ENCODE assay signal across 21 cellular contexts in the genomic region with DNA sequence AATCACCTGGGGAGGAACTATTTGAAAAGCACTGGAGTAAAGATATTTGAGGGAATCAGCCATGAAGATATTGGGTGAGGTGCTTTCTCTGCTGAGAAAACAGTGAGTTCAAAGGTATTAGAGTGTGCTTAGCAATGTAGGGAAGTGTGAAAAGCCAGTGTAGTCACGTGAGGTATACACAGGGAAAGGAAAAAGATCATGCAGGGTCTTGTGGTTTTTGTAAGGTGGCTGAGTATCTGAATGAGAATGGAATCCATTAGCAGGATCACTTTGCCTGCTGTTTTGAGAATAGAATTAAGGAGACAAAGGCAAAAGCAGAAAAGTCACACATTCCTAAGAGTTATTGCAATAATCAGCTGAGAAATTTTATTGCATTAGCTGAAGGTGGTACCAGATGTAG.
DNase-seq lines count a peak whose midpoint lies in the region; ATAC-seq and TF ChIP-seq lines count a peak whose summit lies in the region.
"Had no signal": no experiment of that assay in that cellular context is flagged by ENCODE, and none has a peak within 500 bp of the region (broad histone marks: within the 10 kb centered on the region; RNA-seq: fewer than 3 reads in every experiment).

No MANE protein-coding gene starts in this region.

- H3K9me3 ChIP-seq in neuronal stem cell (replicated peaks in 1 of 2; ENCODE audit: control insufficient read depth in 2 of 2, insufficient read depth in 1 of 2, low read depth in 1 of 2, low read length in 2 of 2): no peaks in the 10 kb centered on the region
- H3K9me3 ChIP-seq: BLaER1 treated with 17β-estradiol and CSF1 and Interleukin-3, amounts not matched to agents 10 nM and 100 nM; Peyer's patch had no signal

- no peak overlapping the region for H3K4me2 ChIP-seq in neuronal stem cell (ENCODE audit: insufficient read depth, low read length, poor library complexity, severe bottlenecking)
- H3K4me2 ChIP-seq: BLaER1 treated with 17β-estradiol and CSF1 and Interleukin-3, amounts not matched to agents 10 nM and 100 nM had no signal

- no peaks in the 10 kb centered on the region for H3K79me1 ChIP-seq in neuronal stem cell (ENCODE audit: low read depth, low read length)

- H3K4me1 Mint-ChIP-seq in stimulated activated memory B cell treated with anti-CD40 and anti-IgM and Interleukin-4, amounts not matched to agents 10 μg/mL and 1 μg/mL and 100 μg/mL, for 72 hours: no peaks in the 10 kb centered on the region
- H3K4me1 Mint-ChIP-seq: CD8-positive, alpha-beta memory T cell had no signal

- no peaks in the 10 kb centered on the region for H3K36me3 ChIP-seq in H7 (replicated peaks; ENCODE audit: control insufficient read depth, insufficient read depth, low read length)
- H3K36me3 ChIP-seq in neuronal stem cell (replicated peaks in 1 of 2; ENCODE audit: control insufficient read depth in 2 of 2, insufficient read depth in 2 of 2, low read length in 2 of 2): no peaks in the 10 kb centered on the region
- H3K36me3 ChIP-seq: BLaER1 treated with 17β-estradiol and CSF1 and Interleukin-3, amounts not matched to agents 10 nM and 100 nM; MG63; Peyer's patch had no signal

- H3K9me3 Mint-ChIP-seq in stimulated activated memory B cell treated with anti-CD40 and anti-IgM and Interleukin-4, amounts not matched to agents 10 μg/mL and 1 μg/mL and 100 μg/mL, for 72 hours: peaks cover 9% of the 10 kb centered on the region

- H3K4me3 Mint-ChIP-seq in stimulated activated memory B cell treated with anti-CD40 and anti-IgM and Interleukin-4, amounts not matched to agents 10 μg/mL and 1 μg/mL and 100 μg/mL, for 72 hours: no peak overlapping the region
- H3K4me3 Mint-ChIP-seq: CD8-positive, alpha-beta memory T cell had no signal

- H2BK12ac ChIP-seq in neuronal stem cell (ENCODE audit: low read length): no peak overlapping the region

- H3K14ac ChIP-seq in neuronal stem cell (ENCODE audit: low read length): no peak overlapping the region

- no peak overlapping the region for H3K9ac ChIP-seq in neuronal stem cell (ENCODE audit: low read depth, low read length, poor library complexity)
- H3K9ac ChIP-seq: BLaER1 treated with 17β-estradiol and CSF1 and Interleukin-3, amounts not matched to agents 10 nM and 100 nM had no signal

- H3K27ac Mint-ChIP-seq in stimulated activated memory B cell treated with anti-CD40 and anti-IgM and Interleukin-4, amounts not matched to agents 10 μg/mL and 1 μg/mL and 100 μg/mL, for 72 hours: no peak overlapping the region
- H3K27ac Mint-ChIP-seq: CD8-positive, alpha-beta memory T cell had no signal

- peaks cover 2 to 6% of the 10 kb centered on the region in 2 donors for H3K4me1 ChIP-seq in neuronal stem cell (ENCODE audit: control insufficient read depth in 2 of 2, insufficient read depth in 1 of 2, low read depth in 1 of 2, low read length in 2 of 2)
- H3K4me1 ChIP-seq: BLaER1 treated with 17β-estradiol and CSF1 and Interleukin-3, amounts not matched to agents 10 nM and 100 nM; Peyer's patch had no signal

- no peak for ATAC-seq in stimulated activated memory B cell treated with anti-CD40 and anti-IgM and Interleukin-4, amounts not matched to agents 10 μg/mL and 1 μg/mL and 100 μg/mL, for 72 hours
- ATAC-seq: GM12878, Right ventricle myocardium inferior had no signal

- no peak overlapping the region for H3K23ac ChIP-seq in neuronal stem cell (ENCODE audit: low read depth, low read length, poor library complexity)

- H3K36me3 Mint-ChIP-seq in stimulated activated memory B cell treated with anti-CD40 and anti-IgM and Interleukin-4, amounts not matched to agents 10 μg/mL and 1 μg/mL and 100 μg/mL, for 72 hours: no peaks in the 10 kb centered on the region
- H3K36me3 Mint-ChIP-seq: CD8-positive, alpha-beta memory T cell had no signal

- no peak overlapping the region for H2AK5ac ChIP-seq in neuronal stem cell (ENCODE audit: low read depth, low read length)

- WGBS in neuronal stem cell (ENCODE audit: extremely low coverage in 2 of 2, insufficient read length in 2 of 2, insufficient replicate concordance in 1 of 2), 2 donors: no CpG with 5 or more reads among the region's 1 CpG

- H3K27me3 ChIP-seq in H7 (ENCODE audit: control insufficient read depth, insufficient read depth, low read length) (no peaks in the 10 kb centered on the region), neuronal stem cell (ENCODE audit: control insufficient read depth in 3 of 3, insufficient read depth in 3 of 3, low read depth in 1 of 3, low read length in 3 of 3) (no peaks in the 10 kb centered on the region)
- H3K27me3 ChIP-seq: BLaER1 treated with 17β-estradiol and CSF1 and Interleukin-3, amounts not matched to agents 10 nM and 100 nM; MG63; Peyer's patch had no signal

- H2AFZ ChIP-seq in neuronal stem cell (ENCODE audit: low read length): peak overlapping the region; percentile 37

- H3K27ac ChIP-seq in neuronal stem cell (replicated peaks; ENCODE audit: low read length): no peak overlapping the region
- H3K27ac ChIP-seq: BLaER1 treated with 17β-estradiol and CSF1 and Interleukin-3, amounts not matched to agents 10 nM and 100 nM; Peyer's patch; SK-N-MC had no signal

- no peaks in the 10 kb centered on the region for H3K27me3 Mint-ChIP-seq in stimulated activated memory B cell treated with anti-CD40 and anti-IgM and Interleukin-4, amounts not matched to agents 10 μg/mL and 1 μg/mL and 100 μg/mL, for 72 hours
- H3K27me3 Mint-ChIP-seq: CD8-positive, alpha-beta memory T cell had no signal

- H2BK5ac ChIP-seq in neuronal stem cell (ENCODE audit: low read length): no peak overlapping the region

- no peak overlapping the region for H3K18ac ChIP-seq in neuronal stem cell (ENCODE audit: low read length)

- H4K91ac ChIP-seq in neuronal stem cell (ENCODE audit: low read depth, low read length, poor library complexity): no peak overlapping the region

- H3K4ac ChIP-seq in neuronal stem cell (ENCODE audit: low read length): no peak overlapping the region

- no peak overlapping the region for H2BK120ac ChIP-seq in neuronal stem cell (ENCODE audit: low read depth, low read length)

- no peak for TF ChIP-seq CTCF in foreskin fibroblast (IDR thresholded peaks at IDR 0.05; ENCODE audit: low read depth, low read length)

- DNase-seq in H7 (peak; percentile 13), OCI-M1 (lab: John Stamatoyannopoulos, UW) (peak; percentile 17), iPS DF 19.7 (ENCODE audit: low read depth, low spot score) (peak; percentile 78), neuronal stem cell (ENCODE audit: low spot score) (no peak), epidermal melanocyte (ENCODE audit: insufficient read length, low spot score) (no peak), foreskin fibroblast (no peak)
- DNase-seq in activated CD4-positive, alpha-beta T cell treated with anti-CD3 and anti-CD28 coated beads, Interleukin-2, amount 50 U/mL, for 48 hours: no peak
- DNase-seq: CD8-positive, alpha-beta memory T cell; DMS79 treated with DMSO at 0.1 percent for 48 hours; Karpas-422; MG63; NCI-H1092; NCI-H2107; NCI-H2227 treated with DMSO at 0.1 percent for 48 hours; NCI-H524; Peyer's patch had no signal

- no peak overlapping the region for H3K4me3 ChIP-seq in H7 (ENCODE audit: insufficient read depth, low read depth, low read length)
- no peak overlapping the region for H3K4me3 ChIP-seq in neuronal stem cell (ENCODE audit: low read length in 2 of 2)
- no peak overlapping the region for H3K4me3 ChIP-seq in foreskin fibroblast (ENCODE audit: low read depth in 1 of 2, low read length in 2 of 2)
- H3K4me3 ChIP-seq: BLaER1 treated with 17β-estradiol and CSF1 and Interleukin-3, amounts not matched to agents 10 nM and 100 nM; GM12878; MG63; Peyer's patch; SK-N-MC had no signal

- no peak overlapping the region for H2BK15ac ChIP-seq in neuronal stem cell (ENCODE audit: low read length)

- H4K8ac ChIP-seq in neuronal stem cell (ENCODE audit: low read depth, low read length): no peak overlapping the region

Comparison
In these comparisons a context has a peak if more than half of its experiments do, and no peak if none do; other contexts are left out.
1. DNase-seq: peak in H7 (single experiment), OCI-M1 (single experiment) and iPS DF 19.7 (single experiment); none in neuronal stem cell (single experiment), epidermal melanocyte (single experiment), activated CD4-positive, alpha-beta T cell treated with anti-CD3 and anti-CD28 coated beads, Interleukin-2, amount 50 U/mL, for 48 hours (0 of 2) and foreskin fibroblast (0 of 2).